1 cellular context compared by ENCODE assay signal in the genomic region with DNA sequence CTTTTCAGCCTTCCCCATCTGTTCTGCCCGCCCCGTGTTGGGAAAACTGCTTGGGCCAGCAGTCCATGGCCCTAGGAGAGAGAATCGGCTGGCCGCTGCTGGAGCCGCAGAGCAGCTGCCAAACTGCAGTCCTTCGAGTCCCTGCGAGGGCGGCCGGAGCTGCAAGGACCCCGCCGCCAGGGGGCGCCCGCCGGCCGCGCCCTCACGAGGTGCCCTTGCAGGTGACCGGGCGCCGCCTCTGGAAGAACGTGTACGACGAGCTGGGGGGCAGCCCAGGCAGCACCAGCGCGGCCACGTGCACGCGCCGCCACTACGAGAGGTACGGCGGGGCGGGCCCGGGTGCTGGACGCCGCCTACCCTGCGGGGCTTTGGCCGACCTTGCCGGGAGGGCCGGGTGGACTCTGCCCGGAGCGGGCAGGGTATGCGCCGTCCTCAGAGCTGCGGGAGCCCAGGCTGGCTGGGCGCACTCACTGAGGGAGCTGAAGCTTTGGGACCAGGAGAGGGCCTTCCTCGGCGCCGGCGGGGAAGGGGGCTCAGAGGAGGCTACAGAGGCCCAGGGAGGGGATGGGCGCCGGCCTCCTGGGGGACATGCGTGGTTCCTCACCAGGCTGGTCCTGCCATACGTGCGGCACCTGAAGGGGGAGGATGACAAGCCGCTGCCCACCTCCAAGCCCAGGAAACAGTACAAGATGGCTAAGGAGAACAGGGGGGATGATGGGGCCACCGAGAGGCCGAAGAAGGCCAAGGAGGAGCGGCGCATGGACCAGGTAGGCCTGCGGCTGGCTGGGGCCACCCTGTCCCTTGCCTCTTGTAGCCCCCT.
TF ChIP-seq lines count a peak whose summit lies in the region.

No MANE protein-coding gene starts in this region.

TF ChIP-seq in HepG2, 621 proteins besides CTCF, POLR2A, EP300 and RAD21 (continued from another document and continues in another):
- TF ChIP-seq, protein P1, sequence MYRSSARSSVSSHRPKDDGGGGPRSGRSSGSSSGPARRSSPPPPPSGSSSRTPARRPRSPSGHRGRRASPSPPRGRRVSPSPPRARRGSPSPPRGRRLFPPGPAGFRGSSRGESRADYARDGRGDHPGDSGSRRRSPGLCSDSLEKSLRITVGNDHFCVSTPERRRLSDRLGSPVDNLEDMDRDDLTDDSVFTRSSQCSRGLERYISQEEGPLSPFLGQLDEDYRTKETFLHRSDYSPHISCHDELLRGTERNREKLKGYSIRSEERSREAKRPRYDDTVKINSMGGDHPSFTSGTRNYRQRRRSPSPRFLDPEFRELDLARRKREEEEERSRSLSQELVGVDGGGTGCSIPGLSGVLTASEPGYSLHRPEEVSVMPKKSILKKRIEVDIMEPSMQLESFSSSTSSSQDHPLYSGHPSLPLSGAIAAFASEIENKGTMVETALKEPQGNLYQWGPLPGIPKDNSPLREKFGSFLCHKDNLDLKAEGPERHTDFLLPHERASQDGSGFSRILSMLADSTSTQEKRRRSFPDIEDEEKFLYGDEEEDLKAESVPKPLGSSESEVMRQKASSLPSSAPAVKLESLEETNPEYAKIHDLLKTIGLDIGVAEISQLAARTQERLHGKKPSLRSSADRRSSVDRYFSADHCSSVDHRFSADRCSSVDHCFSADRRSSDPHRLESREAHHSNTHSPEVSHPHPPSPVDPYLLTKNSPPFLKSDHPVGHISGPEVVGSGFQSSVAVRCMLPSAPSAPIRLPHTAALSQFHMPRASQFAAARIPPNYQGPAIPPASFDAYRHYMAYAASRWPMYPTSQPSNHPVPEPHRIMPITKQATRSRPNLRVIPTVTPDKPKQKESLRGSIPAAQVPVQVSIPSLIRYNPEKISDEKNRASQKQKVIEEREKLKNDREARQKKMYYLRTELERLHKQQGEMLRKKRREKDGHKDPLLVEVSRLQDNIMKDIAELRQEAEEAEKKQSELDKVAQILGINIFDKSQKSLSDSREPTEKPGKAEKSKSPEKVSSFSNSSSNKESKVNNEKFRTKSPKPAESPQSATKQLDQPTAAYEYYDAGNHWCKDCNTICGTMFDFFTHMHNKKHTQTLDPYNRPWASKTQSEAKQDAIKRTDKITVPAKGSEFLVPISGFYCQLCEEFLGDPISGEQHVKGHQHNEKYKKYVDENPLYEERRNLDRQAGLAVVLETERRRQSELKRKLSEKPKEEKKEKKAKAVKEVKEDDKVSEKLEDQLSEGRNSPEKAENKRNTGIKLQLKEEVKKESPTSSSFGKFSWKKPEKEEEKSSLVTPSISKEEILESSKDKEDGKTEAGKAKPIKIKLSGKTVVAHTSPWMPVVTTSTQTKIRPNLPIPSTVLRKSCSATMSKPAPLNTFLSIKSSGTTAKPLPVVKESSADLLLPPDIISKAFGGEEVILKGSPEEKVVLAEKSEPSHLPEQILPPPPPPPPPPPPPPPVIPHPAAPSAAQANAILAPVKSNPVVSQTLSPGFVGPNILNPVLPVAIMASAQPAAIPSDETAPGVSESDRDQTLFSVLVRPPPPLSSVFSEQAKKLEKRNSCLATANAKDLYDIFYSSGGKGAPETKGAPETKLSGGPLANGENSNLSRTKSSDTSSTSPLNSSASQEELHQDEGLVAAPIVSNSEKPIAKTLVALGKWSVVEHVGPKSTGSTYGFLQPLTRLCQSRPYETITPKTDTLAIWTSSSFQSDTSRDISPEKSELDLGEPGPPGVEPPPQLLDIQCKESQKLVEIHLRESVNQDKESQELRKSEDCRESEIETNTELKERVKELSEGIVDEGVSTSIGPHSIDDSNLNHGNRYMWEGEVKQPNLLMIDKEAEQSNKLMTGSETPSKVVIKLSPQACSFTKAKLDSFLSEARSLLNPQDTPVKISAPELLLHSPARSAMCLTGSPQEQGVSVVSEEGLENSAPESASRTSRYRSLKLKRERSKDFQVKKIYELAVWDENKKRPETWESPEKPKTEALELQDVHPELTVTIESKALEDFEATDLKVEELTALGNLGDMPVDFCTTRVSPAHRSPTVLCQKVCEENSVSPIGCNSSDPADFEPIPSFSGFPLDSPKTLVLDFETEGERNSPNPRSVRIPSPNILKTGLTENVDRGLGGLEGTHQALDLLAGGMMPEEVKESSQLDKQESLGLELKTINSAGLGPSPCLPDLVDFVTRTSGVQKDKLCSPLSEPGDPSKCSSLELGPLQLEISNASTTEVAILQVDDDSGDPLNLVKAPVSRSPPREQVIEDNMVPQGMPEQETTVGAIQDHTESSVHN (CRISPR knock-in tag; IDR thresholded peaks at IDR 0.05): no peak
- TF ChIP-seq, protein P2, sequence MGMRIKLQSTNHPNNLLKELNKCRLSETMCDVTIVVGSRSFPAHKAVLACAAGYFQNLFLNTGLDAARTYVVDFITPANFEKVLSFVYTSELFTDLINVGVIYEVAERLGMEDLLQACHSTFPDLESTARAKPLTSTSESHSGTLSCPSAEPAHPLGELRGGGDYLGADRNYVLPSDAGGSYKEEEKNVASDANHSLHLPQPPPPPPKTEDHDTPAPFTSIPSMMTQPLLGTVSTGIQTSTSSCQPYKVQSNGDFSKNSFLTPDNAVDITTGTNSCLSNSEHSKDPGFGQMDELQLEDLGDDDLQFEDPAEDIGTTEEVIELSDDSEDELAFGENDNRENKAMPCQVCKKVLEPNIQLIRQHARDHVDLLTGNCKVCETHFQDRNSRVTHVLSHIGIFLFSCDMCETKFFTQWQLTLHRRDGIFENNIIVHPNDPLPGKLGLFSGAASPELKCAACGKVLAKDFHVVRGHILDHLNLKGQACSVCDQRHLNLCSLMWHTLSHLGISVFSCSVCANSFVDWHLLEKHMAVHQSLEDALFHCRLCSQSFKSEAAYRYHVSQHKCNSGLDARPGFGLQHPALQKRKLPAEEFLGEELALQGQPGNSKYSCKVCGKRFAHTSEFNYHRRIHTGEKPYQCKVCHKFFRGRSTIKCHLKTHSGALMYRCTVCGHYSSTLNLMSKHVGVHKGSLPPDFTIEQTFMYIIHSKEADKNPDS (CRISPR knock-in tag; IDR thresholded peaks at IDR 0.05): peak; percentile 84; the same call in 1 of the 2 replicates
- TF ChIP-seq, protein P3, sequence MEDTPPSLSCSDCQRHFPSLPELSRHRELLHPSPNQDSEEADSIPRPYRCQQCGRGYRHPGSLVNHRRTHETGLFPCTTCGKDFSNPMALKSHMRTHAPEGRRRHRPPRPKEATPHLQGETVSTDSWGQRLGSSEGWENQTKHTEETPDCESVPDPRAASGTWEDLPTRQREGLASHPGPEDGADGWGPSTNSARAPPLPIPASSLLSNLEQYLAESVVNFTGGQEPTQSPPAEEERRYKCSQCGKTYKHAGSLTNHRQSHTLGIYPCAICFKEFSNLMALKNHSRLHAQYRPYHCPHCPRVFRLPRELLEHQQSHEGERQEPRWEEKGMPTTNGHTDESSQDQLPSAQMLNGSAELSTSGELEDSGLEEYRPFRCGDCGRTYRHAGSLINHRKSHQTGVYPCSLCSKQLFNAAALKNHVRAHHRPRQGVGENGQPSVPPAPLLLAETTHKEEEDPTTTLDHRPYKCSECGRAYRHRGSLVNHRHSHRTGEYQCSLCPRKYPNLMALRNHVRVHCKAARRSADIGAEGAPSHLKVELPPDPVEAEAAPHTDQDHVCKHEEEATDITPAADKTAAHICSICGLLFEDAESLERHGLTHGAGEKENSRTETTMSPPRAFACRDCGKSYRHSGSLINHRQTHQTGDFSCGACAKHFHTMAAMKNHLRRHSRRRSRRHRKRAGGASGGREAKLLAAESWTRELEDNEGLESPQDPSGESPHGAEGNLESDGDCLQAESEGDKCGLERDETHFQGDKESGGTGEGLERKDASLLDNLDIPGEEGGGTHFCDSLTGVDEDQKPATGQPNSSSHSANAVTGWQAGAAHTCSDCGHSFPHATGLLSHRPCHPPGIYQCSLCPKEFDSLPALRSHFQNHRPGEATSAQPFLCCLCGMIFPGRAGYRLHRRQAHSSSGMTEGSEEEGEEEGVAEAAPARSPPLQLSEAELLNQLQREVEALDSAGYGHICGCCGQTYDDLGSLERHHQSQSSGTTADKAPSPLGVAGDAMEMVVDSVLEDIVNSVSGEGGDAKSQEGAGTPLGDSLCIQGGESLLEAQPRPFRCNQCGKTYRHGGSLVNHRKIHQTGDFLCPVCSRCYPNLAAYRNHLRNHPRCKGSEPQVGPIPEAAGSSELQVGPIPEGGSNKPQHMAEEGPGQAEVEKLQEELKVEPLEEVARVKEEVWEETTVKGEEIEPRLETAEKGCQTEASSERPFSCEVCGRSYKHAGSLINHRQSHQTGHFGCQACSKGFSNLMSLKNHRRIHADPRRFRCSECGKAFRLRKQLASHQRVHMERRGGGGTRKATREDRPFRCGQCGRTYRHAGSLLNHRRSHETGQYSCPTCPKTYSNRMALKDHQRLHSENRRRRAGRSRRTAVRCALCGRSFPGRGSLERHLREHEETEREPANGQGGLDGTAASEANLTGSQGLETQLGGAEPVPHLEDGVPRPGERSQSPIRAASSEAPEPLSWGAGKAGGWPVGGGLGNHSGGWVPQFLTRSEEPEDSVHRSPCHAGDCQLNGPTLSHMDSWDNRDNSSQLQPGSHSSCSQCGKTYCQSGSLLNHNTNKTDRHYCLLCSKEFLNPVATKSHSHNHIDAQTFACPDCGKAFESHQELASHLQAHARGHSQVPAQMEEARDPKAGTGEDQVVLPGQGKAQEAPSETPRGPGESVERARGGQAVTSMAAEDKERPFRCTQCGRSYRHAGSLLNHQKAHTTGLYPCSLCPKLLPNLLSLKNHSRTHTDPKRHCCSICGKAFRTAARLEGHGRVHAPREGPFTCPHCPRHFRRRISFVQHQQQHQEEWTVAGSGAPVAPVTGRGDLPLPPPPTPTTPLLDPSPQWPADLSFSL (CRISPR knock-in tag; IDR thresholded peaks at IDR 0.05): no peak
- TF ChIP-seq, protein P4, sequence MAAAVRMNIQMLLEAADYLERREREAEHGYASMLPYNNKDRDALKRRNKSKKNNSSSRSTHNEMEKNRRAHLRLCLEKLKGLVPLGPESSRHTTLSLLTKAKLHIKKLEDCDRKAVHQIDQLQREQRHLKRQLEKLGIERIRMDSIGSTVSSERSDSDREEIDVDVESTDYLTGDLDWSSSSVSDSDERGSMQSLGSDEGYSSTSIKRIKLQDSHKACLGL (CRISPR knock-in tag; IDR thresholded peaks at IDR 0.05): peak; percentile 98
- TF ChIP-seq MAFK (conservative IDR thresholded peaks at IDR 0.05 in 1 of 2, IDR thresholded peaks at IDR 0.05 in 1 of 2; ENCODE audit: low read length in 2 of 2): no peak
- TF ChIP-seq SOX5 (CRISPR knock-in tag; IDR thresholded peaks at IDR 0.05; ENCODE audit: borderline replicate concordance): peak; percentile 81; the same call in 1 of the 2 replicates
- peak; percentile 85; the same call in 1 of the 2 replicates for TF ChIP-seq ZNF230 (CRISPR knock-in tag; IDR thresholded peaks at IDR 0.05)
- TF ChIP-seq, protein P5, sequence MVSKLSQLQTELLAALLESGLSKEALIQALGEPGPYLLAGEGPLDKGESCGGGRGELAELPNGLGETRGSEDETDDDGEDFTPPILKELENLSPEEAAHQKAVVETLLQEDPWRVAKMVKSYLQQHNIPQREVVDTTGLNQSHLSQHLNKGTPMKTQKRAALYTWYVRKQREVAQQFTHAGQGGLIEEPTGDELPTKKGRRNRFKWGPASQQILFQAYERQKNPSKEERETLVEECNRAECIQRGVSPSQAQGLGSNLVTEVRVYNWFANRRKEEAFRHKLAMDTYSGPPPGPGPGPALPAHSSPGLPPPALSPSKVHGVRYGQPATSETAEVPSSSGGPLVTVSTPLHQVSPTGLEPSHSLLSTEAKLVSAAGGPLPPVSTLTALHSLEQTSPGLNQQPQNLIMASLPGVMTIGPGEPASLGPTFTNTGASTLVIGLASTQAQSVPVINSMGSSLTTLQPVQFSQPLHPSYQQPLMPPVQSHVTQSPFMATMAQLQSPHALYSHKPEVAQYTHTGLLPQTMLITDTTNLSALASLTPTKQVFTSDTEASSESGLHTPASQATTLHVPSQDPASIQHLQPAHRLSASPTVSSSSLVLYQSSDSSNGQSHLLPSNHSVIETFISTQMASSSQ (IDR thresholded peaks at IDR 0.05; ENCODE audit: low read depth): no peak
- TF ChIP-seq, protein P5 (CRISPR knock-in tag; IDR thresholded peaks at IDR 0.05; ENCODE audit: borderline replicate concordance): 0 out of 2 replicates have a peak, but pooled peaks have one; percentile 68
- TF ChIP-seq, protein P6, sequence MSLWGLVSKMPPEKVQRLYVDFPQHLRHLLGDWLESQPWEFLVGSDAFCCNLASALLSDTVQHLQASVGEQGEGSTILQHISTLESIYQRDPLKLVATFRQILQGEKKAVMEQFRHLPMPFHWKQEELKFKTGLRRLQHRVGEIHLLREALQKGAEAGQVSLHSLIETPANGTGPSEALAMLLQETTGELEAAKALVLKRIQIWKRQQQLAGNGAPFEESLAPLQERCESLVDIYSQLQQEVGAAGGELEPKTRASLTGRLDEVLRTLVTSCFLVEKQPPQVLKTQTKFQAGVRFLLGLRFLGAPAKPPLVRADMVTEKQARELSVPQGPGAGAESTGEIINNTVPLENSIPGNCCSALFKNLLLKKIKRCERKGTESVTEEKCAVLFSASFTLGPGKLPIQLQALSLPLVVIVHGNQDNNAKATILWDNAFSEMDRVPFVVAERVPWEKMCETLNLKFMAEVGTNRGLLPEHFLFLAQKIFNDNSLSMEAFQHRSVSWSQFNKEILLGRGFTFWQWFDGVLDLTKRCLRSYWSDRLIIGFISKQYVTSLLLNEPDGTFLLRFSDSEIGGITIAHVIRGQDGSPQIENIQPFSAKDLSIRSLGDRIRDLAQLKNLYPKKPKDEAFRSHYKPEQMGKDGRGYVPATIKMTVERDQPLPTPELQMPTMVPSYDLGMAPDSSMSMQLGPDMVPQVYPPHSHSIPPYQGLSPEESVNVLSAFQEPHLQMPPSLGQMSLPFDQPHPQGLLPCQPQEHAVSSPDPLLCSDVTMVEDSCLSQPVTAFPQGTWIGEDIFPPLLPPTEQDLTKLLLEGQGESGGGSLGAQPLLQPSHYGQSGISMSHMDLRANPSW (CRISPR knock-in tag; IDR thresholded peaks at IDR 0.05; ENCODE audit: borderline replicate concordance): peak; percentile 91
- 0 out of 2 replicates have a peak, but pooled peaks have one; percentile 43 for TF ChIP-seq ZBTB3 (CRISPR knock-in tag; IDR thresholded peaks at IDR 0.05; ENCODE audit: borderline replicate concordance, low read depth)
- peak; percentile 97 for TF ChIP-seq NPAS2 (CRISPR knock-in tag; IDR thresholded peaks at IDR 0.05; ENCODE audit: borderline replicate concordance)
- TF ChIP-seq, protein P7, sequence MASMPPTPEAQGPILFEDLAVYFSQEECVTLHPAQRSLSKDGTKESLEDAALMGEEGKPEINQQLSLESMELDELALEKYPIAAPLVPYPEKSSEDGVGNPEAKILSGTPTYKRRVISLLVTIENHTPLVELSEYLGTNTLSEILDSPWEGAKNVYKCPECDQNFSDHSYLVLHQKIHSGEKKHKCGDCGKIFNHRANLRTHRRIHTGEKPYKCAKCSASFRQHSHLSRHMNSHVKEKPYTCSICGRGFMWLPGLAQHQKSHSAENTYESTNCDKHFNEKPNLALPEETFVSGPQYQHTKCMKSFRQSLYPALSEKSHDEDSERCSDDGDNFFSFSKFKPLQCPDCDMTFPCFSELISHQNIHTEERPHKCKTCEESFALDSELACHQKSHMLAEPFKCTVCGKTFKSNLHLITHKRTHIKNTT (CRISPR knock-in tag; IDR thresholded peaks at IDR 0.05): no peak
- no peak for TF ChIP-seq MBNL3 (CRISPR knock-in tag; conservative IDR thresholded peaks at IDR 0.05)
- 0 out of 2 replicates have a peak, but pooled peaks have one; percentile 58 for TF ChIP-seq ZNF549 (CRISPR knock-in tag; IDR thresholded peaks at IDR 0.05)
- TF ChIP-seq ZNF143 (CRISPR knock-in tag; IDR thresholded peaks at IDR 0.05): peak; percentile 68; the same call in 1 of the 2 replicates
- no peak; the same call in 1 of the 2 replicates for TF ChIP-seq ZNF256 (CRISPR knock-in tag; conservative IDR thresholded peaks at IDR 0.05)
